8 cellular contexts compared by ENCODE assay signal in genomic region chr15:64775551-64776401, GRCh38. TPM values are rescaled to one million over a fixed set of nuclear protein-coding genes. Genes with fewer than 3 reads are reported as not detected.
DNase-seq lines count a peak whose midpoint lies in the region; ATAC-seq and TF ChIP-seq lines count a peak whose summit lies in the region.

RBPMS2 (minus strand) TSS chr15:64775589; CDS start chr15:64775319, 270 bp downstream.

- H3K4me3 ChIP-seq in foreskin fibroblast (ENCODE audit: low read depth in 1 of 2, low read length in 2 of 2) (peak within 1 kb of the TSS; percentile 42 to 49), ovary (peak within 1 kb of the TSS; percentile 75)

- DNase-seq in GM13977 (ENCODE audit: low spot score) (peak; percentile 71), foreskin fibroblast (peak in 1 of 2 donors; percentile 34), ovary (peak; percentile 52 to 71 (median 58)), globus pallidus (ENCODE audit: low spot score) (no peak)

- TF ChIP-seq POLR2A in ovary (IDR thresholded peaks at IDR 0.05): peak; percentile 18

- no peaks in the 10 kb centered on the region for H3K27me3 ChIP-seq in ovary

- in situ Hi-C loops in GM13977 (cut with MboI; ENCODE audit: low pct_unique_long_range_greater_than_20kb, low sequenced_read_pairs, unreplicated experiment): no loop called here

- TF ChIP-seq EP300 in ovary (IDR thresholded peaks at IDR 0.05): no peak

- peak within 1 kb of the TSS; percentile 79 to 88 for H3K27ac ChIP-seq in ovary

- no peaks in the 10 kb centered on the region for H3K36me3 ChIP-seq in ovary

- H3K9me3 ChIP-seq in ovary: no peaks in the 10 kb centered on the region

- intact Hi-C loops in ovary (cut with DNase I): no loop called here

- ATAC-seq in SK-N-SH treated with all-trans-retinoic acid at 6 μM for 48 hours (peak; percentile 68), GM21619 (IDR thresholded peaks at IDR 0.05; ENCODE audit: unreplicated experiment) (no peak), HG03139 (IDR thresholded peaks at IDR 0.05; ENCODE audit: unreplicated experiment) (no peak), HG02938 (IDR thresholded peaks at IDR 0.05; ENCODE audit: unreplicated experiment) (no peak)

- peaks cover 4% of the 10 kb centered on the region for H3K4me1 ChIP-seq in ovary (ENCODE audit: insufficient read depth)

- 0 to 2% (median 1%) methylated on average over 30 to 79 of the region's 90 CpGs for WGBS in ovary, 3 donors

- TF ChIP-seq CTCF in GM13977 (IDR thresholded peaks at IDR 0.05; ENCODE audit: extremely low read depth, insufficient read depth, missing control alignments) (no peak), foreskin fibroblast (IDR thresholded peaks at IDR 0.05; ENCODE audit: low read depth, low read length) (no peak), ovary (IDR thresholded peaks at IDR 0.05) (no peak)

TF ChIP-seq in SK-N-SH treated with all-trans-retinoic acid at 6 μM for 48 hours, 23 proteins besides CTCF, POLR2A, EP300 and RAD21:
- TF ChIP-seq BACH2 (CRISPR knock-in tag; IDR thresholded peaks at IDR 0.05; ENCODE audit: borderline replicate concordance): no peak
- no peak for TF ChIP-seq ARNTL (CRISPR knock-in tag; IDR thresholded peaks at IDR 0.05; ENCODE audit: borderline replicate concordance, low read depth)
- no peak for TF ChIP-seq PPARA (CRISPR knock-in tag; IDR thresholded peaks at IDR 0.05; ENCODE audit: borderline replicate concordance)
- no peak for TF ChIP-seq ISL1 (CRISPR knock-in tag; IDR thresholded peaks at IDR 0.05)
- no peak for TF ChIP-seq ZFP3 (CRISPR knock-in tag; IDR thresholded peaks at IDR 0.05)
- no peak for TF ChIP-seq ZC3H10 (CRISPR knock-in tag; IDR thresholded peaks at IDR 0.05)
- no peak for TF ChIP-seq TOX (CRISPR knock-in tag; IDR thresholded peaks at IDR 0.05; ENCODE audit: borderline replicate concordance)
- TF ChIP-seq, protein P1, sequence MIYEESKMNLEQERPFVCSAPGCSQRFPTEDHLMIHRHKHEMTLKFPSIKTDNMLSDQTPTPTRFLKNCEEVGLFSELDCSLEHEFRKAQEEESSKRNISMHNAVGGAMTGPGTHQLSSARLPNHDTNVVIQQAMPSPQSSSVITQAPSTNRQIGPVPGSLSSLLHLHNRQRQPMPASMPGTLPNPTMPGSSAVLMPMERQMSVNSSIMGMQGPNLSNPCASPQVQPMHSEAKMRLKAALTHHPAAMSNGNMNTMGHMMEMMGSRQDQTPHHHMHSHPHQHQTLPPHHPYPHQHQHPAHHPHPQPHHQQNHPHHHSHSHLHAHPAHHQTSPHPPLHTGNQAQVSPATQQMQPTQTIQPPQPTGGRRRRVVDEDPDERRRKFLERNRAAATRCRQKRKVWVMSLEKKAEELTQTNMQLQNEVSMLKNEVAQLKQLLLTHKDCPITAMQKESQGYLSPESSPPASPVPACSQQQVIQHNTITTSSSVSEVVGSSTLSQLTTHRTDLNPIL (CRISPR knock-in tag; IDR thresholded peaks at IDR 0.05; ENCODE audit: low read depth): no peak
- no peak for TF ChIP-seq CSDC2 (CRISPR knock-in tag; IDR thresholded peaks at IDR 0.05)
- TF ChIP-seq ZNF8 (CRISPR knock-in tag; IDR thresholded peaks at IDR 0.05): no peak
- no peak for TF ChIP-seq SNAI2 (CRISPR knock-in tag; IDR thresholded peaks at IDR 0.05)

RNA-seq across cellular contexts. Expression of gene RBPMS2, which starts in this region (rescaled TPM):
- 10 to 100 TPM in 5 of 7 donors, 1 to 10 TPM in 2; 1.1 to 23.8 (median 10.8) TPM for total RNA-seq in ovary
- 1 to 10 TPM; 6.0 to 6.8 TPM for polyA plus RNA-seq in ovary
